In genomic region chr16:85360323-85361277, GRCh38 we compare ENCODE assay signal across 10 cellular contexts.
DNase-seq lines count a peak whose midpoint lies in the region; ATAC-seq lines count a peak whose summit lies in the region.
"Had no signal": no experiment of that assay in that cellular context is flagged by ENCODE, and none has a peak within 500 bp of the region (broad histone marks: within the 10 kb centered on the region; RNA-seq: fewer than 3 reads in every experiment).

No MANE protein-coding gene starts in this region.

- no peak overlapping the region for H3K4me3 Mint-ChIP-seq in activated naive CD4-positive, alpha-beta T cell treated with anti-CD3 and anti-CD28 coated beads, Interleukin-2, amount 10 ng/mL, durations not matched to agents 7 days and 5 days

- H3K4me1 Mint-ChIP-seq in activated naive CD4-positive, alpha-beta T cell treated with anti-CD3 and anti-CD28 coated beads, Interleukin-2, amount 10 ng/mL, durations not matched to agents 7 days and 5 days = no peaks in the 10 kb centered on the region

- no peaks in the 10 kb centered on the region for H3K9me3 Mint-ChIP-seq in activated naive CD4-positive, alpha-beta T cell treated with anti-CD3 and anti-CD28 coated beads, Interleukin-2, amount 10 ng/mL, durations not matched to agents 7 days and 5 days

- intact Hi-C loops in Right ventricle myocardium superior (cut with DNase I) = no loop called here

- no peak for ATAC-seq in GM21390 (IDR thresholded peaks at IDR 0.05; ENCODE audit: unreplicated experiment)
- ATAC-seq in Right ventricle myocardium superior (ENCODE audit: poor library complexity) = no peak

- CTCF ChIA-PET in activated naive CD4-positive, alpha-beta T cell treated with anti-CD3 and anti-CD28 coated beads, Interleukin-2, amount 10 ng/mL, durations not matched to agents 7 days and 5 days (lab: Charles Lee) = no interaction called here

- peaks cover 13% of the 10 kb centered on the region for H3K27me3 Mint-ChIP-seq in activated naive CD4-positive, alpha-beta T cell treated with anti-CD3 and anti-CD28 coated beads, Interleukin-2, amount 10 ng/mL, durations not matched to agents 7 days and 5 days

- peak overlapping the region; percentile 2 for H3K27ac Mint-ChIP-seq in activated naive CD4-positive, alpha-beta T cell treated with anti-CD3 and anti-CD28 coated beads, Interleukin-2, amount 10 ng/mL, durations not matched to agents 7 days and 5 days

- no peaks in the 10 kb centered on the region for H3K36me3 Mint-ChIP-seq in activated naive CD4-positive, alpha-beta T cell treated with anti-CD3 and anti-CD28 coated beads, Interleukin-2, amount 10 ng/mL, durations not matched to agents 7 days and 5 days

- DNase-seq in activated naive CD4-positive, alpha-beta T cell treated with anti-CD3 and anti-CD28 coated beads, Interleukin-2, amount 10 ng/mL, durations not matched to agents 7 days and 5 days = peak; percentile 26
- DNase-seq in activated naive CD4-positive, alpha-beta T cell treated with Interleukin-2 at 50 U/mL for 16 hours = no peak
- DNase-seq in NCI-H774 (lab: John Stamatoyannopoulos, UW) = peak; percentile 82
- peak; percentile 48 for DNase-seq in kidney tubule cell (ENCODE audit: low spot score)
- peak; percentile 77 for DNase-seq in ureter (ENCODE audit: low spot score)
- no peak for DNase-seq in islet precursor cell
- DNase-seq in Right ventricle myocardium superior = no peak
- DNase-seq: foreskin melanocyte; stimulated activated naive CD4-positive, alpha-beta T cell treated with Interleukin-2 at 50 U/mL for 16 hours had no signal

Comparison
In these comparisons a context has a peak if more than half of its experiments do, and no peak if none do; other contexts are left out.
1. DNase-seq: peak in activated naive CD4-positive, alpha-beta T cell treated with anti-CD3 and anti-CD28 coated beads, Interleukin-2, amount 10 ng/mL, durations not matched to agents 7 days and 5 days (single experiment), NCI-H774 (single experiment), kidney tubule cell (single experiment) and ureter (single experiment); none in activated naive CD4-positive, alpha-beta T cell treated with Interleukin-2 at 50 U/mL for 16 hours (single experiment), islet precursor cell (single experiment) and Right ventricle myocardium superior (single experiment).